Comparison of ENCODE assay signal across 10 cellular contexts in genomic region chr20:31543966-31544598, GRCh38. TPM values are rescaled to one million over a fixed set of nuclear protein-coding genes. Genes with fewer than 3 reads are reported as not detected.
DNase-seq lines count a peak whose midpoint lies in the region; ATAC-seq, FAIRE-seq and TF ChIP-seq lines count a peak whose summit lies in the region.
"Had no signal": no experiment of that assay in that cellular context is flagged by ENCODE, and none has a peak within 500 bp of the region (broad histone marks: within the 10 kb centered on the region; RNA-seq: fewer than 3 reads in every experiment).

No MANE protein-coding gene starts in this region.

- H3K18ac ChIP-seq in H9 (ENCODE audit: insufficient read length, low read depth, low read length) = no peak overlapping the region

- H2BK5ac ChIP-seq in H9 (ENCODE audit: insufficient read length, low read length) = no peak overlapping the region

- no peak overlapping the region for H3K4ac ChIP-seq in H9 (ENCODE audit: low read depth, low read length)

- no peaks in the 10 kb centered on the region for H3K9me3 Mint-ChIP-seq in astrocyte (ENCODE audit: unreplicated experiment)
- H3K9me3 Mint-ChIP-seq in H9 = no peaks in the 10 kb centered on the region

- no peak overlapping the region for H3K4me3 ChIP-seq in heart left ventricle
- no peak overlapping the region for H3K4me3 ChIP-seq in astrocyte (ENCODE audit: insufficient read depth, low read depth, low read length)
- no peak overlapping the region for H3K4me3 ChIP-seq in vagina
- H3K4me3 ChIP-seq: cardiac muscle cell had no signal

- H2BK20ac ChIP-seq in H9 (ENCODE audit: low read depth, low read length, poor library complexity, severe bottlenecking) = no peak overlapping the region

- H3K23ac ChIP-seq in H9 (ENCODE audit: insufficient read length, low read depth, low read length) = no peak overlapping the region

- no peaks in the 10 kb centered on the region for H3K27me3 Mint-ChIP-seq in astrocyte (ENCODE audit: low read depth, unreplicated experiment)
- no peaks in the 10 kb centered on the region for H3K27me3 Mint-ChIP-seq in H9 (ENCODE audit: low read depth)

- peaks cover 21% of the 10 kb centered on the region for H4K20me1 ChIP-seq in astrocyte (ENCODE audit: insufficient read depth, low read length)
- H4K20me1 ChIP-seq in H9 (ENCODE audit: control insufficient read depth, insufficient read depth, insufficient read length) = no peaks in the 10 kb centered on the region

- no peak overlapping the region for H4K8ac ChIP-seq in H9 (replicated peaks; ENCODE audit: insufficient read length, low read depth, low read length)

- peak overlapping the region; percentile 49 for H3K9ac ChIP-seq in astrocyte (ENCODE audit: low read length)
- no peak overlapping the region for H3K9ac ChIP-seq in H9 (ENCODE audit: extremely low read depth, insufficient read length, low read length)

- no peak overlapping the region for H3K56ac ChIP-seq in H9 (ENCODE audit: insufficient read length, low read depth, low read length)

- H3K4me2 ChIP-seq in astrocyte (ENCODE audit: low read length) = peak overlapping the region; percentile 23
- no peak overlapping the region for H3K4me2 ChIP-seq in H9 (ENCODE audit: insufficient read depth, insufficient read length, low read length)

- no peak overlapping the region for H3T11ph ChIP-seq in H9 (ENCODE audit: low read length)

- H3K23me2 ChIP-seq in H9 (ENCODE audit: insufficient read length, low read depth, low read length, poor library complexity, severe bottlenecking) = peaks cover 3% of the 10 kb centered on the region

- H3K9me3 ChIP-seq in heart left ventricle = no peaks in the 10 kb centered on the region
- no peaks in the 10 kb centered on the region for H3K9me3 ChIP-seq in astrocyte (ENCODE audit: insufficient read depth, low read depth, low read length)
- H3K9me3 ChIP-seq in vagina = no peaks in the 10 kb centered on the region
- H3K9me3 ChIP-seq in H9 (ENCODE audit: control insufficient read depth, low read depth, low read length) = no peaks in the 10 kb centered on the region

- H2AK5ac ChIP-seq in H9 (ENCODE audit: insufficient read length, low read length) = no peak overlapping the region

- H3K27ac Mint-ChIP-seq in astrocyte (ENCODE audit: unreplicated experiment) = peak overlapping the region; percentile 77
- peak overlapping the region in 1 of 3 experiments; percentile 55; a peak in 2 of 7 replicates for H3K27ac Mint-ChIP-seq in H9

- TF ChIP-seq CTCF in heart left ventricle (IDR thresholded peaks at IDR 0.05) (no peak), astrocyte (IDR thresholded peaks at IDR 0.05; ENCODE audit: insufficient read depth, low read depth, low read length) (no peak), vagina (IDR thresholded peaks at IDR 0.05) (no peak), H9 (conservative IDR thresholded peaks at IDR 0.05) (no peak), GM10266 (IDR thresholded peaks at IDR 0.05; ENCODE audit: control insufficient read depth, insufficient read depth, low read depth, missing control alignments) (no peak)

- WGBS in heart left ventricle, 4 donors = 60 to 100% (median 79%) methylated on average over 1 of the region's 1 CpG
- WGBS in H9 (ENCODE audit: extremely low coverage, insufficient read length, low lambda C conversion rate) = no CpG with 5 or more reads among the region's 1 CpG

- H2BK120ac ChIP-seq in H9 (ENCODE audit: low read depth, low read length, poor library complexity, severe bottlenecking) = no peak overlapping the region

- H3K27ac ChIP-seq in heart left ventricle (peak overlapping the region in 6 of 12 donors; percentile 13 to 66 (median 45)), astrocyte (ENCODE audit: low read depth, low read length) (peak overlapping the region; percentile 84), vagina (peak overlapping the region; percentile 63), H9 (ENCODE audit: insufficient read length, low read depth, low read length) (no peak overlapping the region)
- H3K27ac ChIP-seq: cardiac muscle cell had no signal

- H4K91ac ChIP-seq in H9 (ENCODE audit: insufficient read length, low read depth, low read length) = no peak overlapping the region

- H3K14ac ChIP-seq in H9 (ENCODE audit: insufficient read depth, low read length) = no peak overlapping the region

- peaks cover 0 to 31% (median 10%) of the 10 kb centered on the region in 12 donors for H3K4me1 ChIP-seq in heart left ventricle
- H3K4me1 ChIP-seq in astrocyte (ENCODE audit: insufficient read depth, low read length) = peaks cover 42% of the 10 kb centered on the region
- H3K4me1 ChIP-seq in vagina = peaks cover 49% of the 10 kb centered on the region
- no peaks in the 10 kb centered on the region for H3K4me1 ChIP-seq in H9 (ENCODE audit: insufficient read depth, low read length)

- DNase-seq in heart left ventricle = peak in 2 of 5 donors; percentile 39 to 50
- no peak for DNase-seq in cardiac septum (ENCODE audit: low spot score)
- peak; percentile 95 for DNase-seq in astrocyte (ENCODE audit: low read depth)
- DNase-seq in islet precursor cell = peak; percentile 94
- no peak for DNase-seq in vagina (ENCODE audit: extremely low spot score in 2 of 2)
- DNase-seq in H9 = no peak
- no peak for DNase-seq in GM10266 (ENCODE audit: extremely low spot score)
- DNase-seq: NCI-H82 had no signal

- intact Hi-C loops in heart left ventricle (cut with DNase I) (no loop called here), cardiac septum (cut with DNase I) (no loop called here), vagina (cut with DNase I) (no loop called here)

- H2BK12ac ChIP-seq in H9 (ENCODE audit: insufficient read length, low read depth, low read length) = no peak overlapping the region

- H3K36me3 Mint-ChIP-seq in astrocyte (ENCODE audit: low read depth, unreplicated experiment) (peaks cover 51% of the 10 kb centered on the region), H9 (ENCODE audit: insufficient read depth in 1 of 3, low read depth in 3 of 3) (peaks cover 29 to 75% (median 32%) of the 10 kb centered on the region in 3 experiments)

- peak; percentile 76 for FAIRE-seq in astrocyte (lab: Jason Lieb, UNC)

- no peaks in the 10 kb centered on the region for H3K79me1 ChIP-seq in H9 (ENCODE audit: insufficient read depth, low read depth, low read length, poor library complexity, severe bottlenecking)

- H2BK15ac ChIP-seq in H9 (ENCODE audit: low read depth, low read length) = no peak overlapping the region

- H3K4me1 Mint-ChIP-seq in astrocyte (ENCODE audit: low read depth, unreplicated experiment) (peaks cover 52% of the 10 kb centered on the region), H9 (peaks cover 0 to 10% of the 10 kb centered on the region in 2 experiments; a peak in 2 of 4 replicates)

- ATAC-seq in heart left ventricle (peak in 3 of 4 donors; percentile 41 to 72 (median 46)), HG02588 (IDR thresholded peaks at IDR 0.05; ENCODE audit: unreplicated experiment) (no peak)

- H3K4me3 Mint-ChIP-seq in astrocyte (ENCODE audit: unreplicated experiment) = peak overlapping the region; percentile 18
- no peak overlapping the region for H3K4me3 Mint-ChIP-seq in H9

- H3K36me3 ChIP-seq in heart left ventricle (peaks cover 0 to 88% (median 53%) of the 10 kb centered on the region in 9 donors), astrocyte (ENCODE audit: insufficient read depth, low read length) (peaks cover 27% of the 10 kb centered on the region), vagina (peaks cover 0 to 27% of the 10 kb centered on the region in 2 donors)

- H3K79me2 ChIP-seq in astrocyte (ENCODE audit: insufficient read depth, low read length) (peaks cover 47% of the 10 kb centered on the region), H9 (ENCODE audit: insufficient read depth, low read length) (no peaks in the 10 kb centered on the region)

- H3K27me3 ChIP-seq in heart left ventricle (no peaks in the 10 kb centered on the region), astrocyte (ENCODE audit: insufficient read depth, low read length) (no peaks in the 10 kb centered on the region), vagina (no peaks in the 10 kb centered on the region), H9 (ENCODE audit: insufficient read depth, low read length) (no peaks in the 10 kb centered on the region)
- H3K27me3 ChIP-seq: cardiac muscle cell had no signal

- no peak overlapping the region for H2AFZ ChIP-seq in astrocyte (ENCODE audit: low read depth, low read length)
- no peak overlapping the region for H2AFZ ChIP-seq in H9 (ENCODE audit: low read length)

- TF ChIP-seq POLR2A in heart left ventricle (IDR thresholded peaks at IDR 0.05) (no peak), vagina (IDR thresholded peaks at IDR 0.05) (no peak)

- no peak overlapping the region for H4K5ac ChIP-seq in H9 (ENCODE audit: insufficient read length, low read depth, low read length)

RNA-seq across cellular contexts. Expression of gene HM13, which starts 29.8 kb away (rescaled TPM):
- total RNA-seq in heart left ventricle (100 to 1,000 TPM in 1 of 9 donors, 10 to 100 TPM in 8; 22.3 to 110 (median 39.8) TPM), cardiac septum (43.7 TPM), astrocyte (399 and 435 TPM in 2 replicates), vagina (77.8 TPM), H9 (2021) (162 and 169 TPM in 2 replicates)
- polyA plus RNA-seq in heart left ventricle = 100 to 1,000 TPM in 1 of 2 donors, 10 to 100 TPM in 1; 41.0 to 119 TPM

Comparison
In these comparisons a context has a peak if more than half of its experiments do, and no peak if none do; other contexts are left out.
1. DNase-seq: peak in astrocyte (single experiment) and islet precursor cell (single experiment); none in cardiac septum (single experiment), vagina (0 of 2), H9 (single experiment) and GM10266 (single experiment).